11 cellular contexts compared by ENCODE assay signal in genomic region chr9:23820731-23821399, GRCh38. TPM values are rescaled to one million over a fixed set of nuclear protein-coding genes. Genes with fewer than 3 reads are reported as not detected.
DNase-seq lines count a peak whose midpoint lies in the region; ATAC-seq, FAIRE-seq and TF ChIP-seq lines count a peak whose summit lies in the region.
"Had no signal": no experiment of that assay in that cellular context is flagged by ENCODE, and none has a peak within 500 bp of the region (broad histone marks: within the 10 kb centered on the region; RNA-seq: fewer than 3 reads in every experiment).

No MANE protein-coding gene starts in this region.

- POLR2A ChIA-PET in Caco-2 (lab: Charles Lee), result no interaction called here

- peak overlapping the region; percentile 72 for H3K4me3 Mint-ChIP-seq in Caco-2 (ENCODE audit: unreplicated experiment)

- no peaks in the 10 kb centered on the region for H3K4me1 ChIP-seq in Caco-2
- peaks cover 5 to 13% (median 12%) of the 10 kb centered on the region in 3 donors for H3K4me1 ChIP-seq in pancreas

- no peaks in the 10 kb centered on the region for H3K4me1 Mint-ChIP-seq in Caco-2 (ENCODE audit: low read depth, unreplicated experiment)

- peak; percentile 15 for ATAC-seq in esophagus mucosa
- peak in 1 of 4 donors; percentile 9 for ATAC-seq in pancreas
- no peak for ATAC-seq in HG02678 (IDR thresholded peaks at IDR 0.05; ENCODE audit: unreplicated experiment)
- ATAC-seq in GM18870 (IDR thresholded peaks at IDR 0.05; ENCODE audit: unreplicated experiment), result no peak

- no peak overlapping the region for H3K27ac ChIP-seq in pancreas

- peaks cover 10% of the 10 kb centered on the region for H3K27me3 Mint-ChIP-seq in Caco-2 (ENCODE audit: insufficient read depth, unreplicated experiment)

- BruUV-seq in Caco-2 (replicated peaks; lab: Mats Ljungman, UMichigan), result no TSS peak

- H3K27ac Mint-ChIP-seq in Caco-2 (ENCODE audit: unreplicated experiment), result no peak overlapping the region

- H3K4me3 ChIP-seq in Caco-2 (ENCODE audit: low read depth, low read length), result no peak overlapping the region
- peak overlapping the region in 3 of 4 donors; percentile 24 to 43 (median 33) for H3K4me3 ChIP-seq in pancreas

- CTCF ChIA-PET in Caco-2 (lab: Charles Lee), result no interaction called here

- H3K9me3 Mint-ChIP-seq in Caco-2 (ENCODE audit: unreplicated experiment), result no peaks in the 10 kb centered on the region

- no peaks in the 10 kb centered on the region for H3K36me3 Mint-ChIP-seq in Caco-2 (ENCODE audit: insufficient read depth, unreplicated experiment)

- 3% methylated on average over 72 to 74 of the region's 74 CpGs for WGBS in pancreas, 2 donors

- H3K9me3 ChIP-seq in Caco-2 (no peaks in the 10 kb centered on the region), pancreas (no peaks in the 10 kb centered on the region)

- intact Hi-C loops in Caco-2 (cut with micrococcal nuclease; ENCODE audit: unreplicated experiment), result no loop called here
- intact Hi-C loops in pancreas (cut with DNase I), result no loop called here

- no peaks in the 10 kb centered on the region for H3K27me3 ChIP-seq in Caco-2 (replicated peaks; ENCODE audit: control insufficient read depth, insufficient read depth, low read length)
- peaks cover 0 to 54% (median 12%) of the 10 kb centered on the region in 4 donors for H3K27me3 ChIP-seq in pancreas

- no peak for TF ChIP-seq CTCF in Caco-2 (IDR thresholded peaks at IDR 0.05; ENCODE audit: insufficient read depth in 1 of 2, low read depth in 1 of 2, low read length in 1 of 2, severe bottlenecking in 1 of 2, unreplicated experiment in 1 of 2)
- no peak for TF ChIP-seq CTCF in pancreas (IDR thresholded peaks at IDR 0.05)

- H3K36me3 ChIP-seq in Caco-2 (ENCODE audit: control insufficient read depth, insufficient read depth, low read length) (no peaks in the 10 kb centered on the region), pancreas (no peaks in the 10 kb centered on the region)

- FAIRE-seq in pancreas (lab: Jason Lieb, UNC), result no peak

- DNase-seq in Caco-2, result no peak
- DNase-seq in NCI-H446 (lab: John Stamatoyannopoulos, UW), result peak; percentile 23 to 78
- peak in 3 of 6 donors; percentile 15 to 68 (median 58) for DNase-seq in pancreas
- no peak for DNase-seq in epidermal melanocyte (ENCODE audit: insufficient read length, low spot score)
- no peak for DNase-seq in NCI-H1048 (lab: John Stamatoyannopoulos, UW)
- DNase-seq: activated effector memory CD4-positive, alpha-beta T cell treated with Interleukin-2 at 50 U/mL for 16 hours; stimulated activated CD4-positive, alpha-beta T cell treated with anti-CD3 and anti-CD28 coated beads, Interleukin-4, amount 100 ng/mL, for 1 hour had no signal

RNA-seq across cellular contexts. Expression of gene ELAVL2, which starts 5.2 kb away (rescaled TPM):
- total RNA-seq in Caco-2 (2022) (0.18 and 0.21 TPM in 2 replicates), esophagus mucosa (0.24 TPM), pancreas (under 1 TPM in 2 of 6 donors, not detected in 4; 0.12 to 0.19 TPM)
- polyA plus RNA-seq in pancreas, result under 1 TPM in 1 of 2 donors, not detected in 1; 0.02 TPM
- total RNA-seq: fibroblast of villous mesenchyme had no signal

Comparison
In these comparisons a context has a peak if more than half of its experiments do, and no peak if none do; other contexts are left out.
1. DNase-seq: peak in NCI-H446 (2 of 2); none in Caco-2 (0 of 2), epidermal melanocyte (single experiment) and NCI-H1048 (single experiment).